8 cellular contexts compared by ENCODE assay signal in genomic region chr1:23772049-23772853, GRCh38. TPM values are rescaled to one million over a fixed set of nuclear protein-coding genes. Genes with fewer than 3 reads are reported as not detected.
DNase-seq lines count a peak whose midpoint lies in the region; ATAC-seq and TF ChIP-seq lines count a peak whose summit lies in the region.

No MANE protein-coding gene starts in this region.

- DNase-seq in Caco-2 = peak; percentile 81 to 82
- DNase-seq in NCI-H460 (ENCODE audit: extremely low read depth, low read depth) = peak; percentile 78
- DNase-seq in activated CD4-positive, alpha-beta T cell treated with anti-CD3 and anti-CD28 coated beads for 24 hours (ENCODE audit: low read depth in 2 of 2) = peak; percentile 82 to 86
- peak; percentile 74 for DNase-seq in cerebellum (ENCODE audit: low spot score)
- peak; percentile 64 to 80 (median 69) for DNase-seq in stimulated activated CD4-positive, alpha-beta T cell treated with anti-CD3 and anti-CD28 coated beads, TNF-alpha, amount 100 ng/mL, for 1 hour (ENCODE audit: low read depth in 3 of 3, low spot score in 1 of 3)

- TF ChIP-seq CTCF in Caco-2 (IDR thresholded peaks at IDR 0.05; ENCODE audit: insufficient read depth in 1 of 2, low read depth in 1 of 2, low read length in 1 of 2, severe bottlenecking in 1 of 2, unreplicated experiment in 1 of 2) (peak; percentile 76 to 87), liver (IDR thresholded peaks at IDR 0.05; ENCODE audit: low read depth, low read length, missing input control) (peak; percentile 92)

- intact Hi-C loops in Caco-2 (cut with micrococcal nuclease; ENCODE audit: unreplicated experiment) = loop anchor here (1.0 kb wide), 1 partner anchor 144 kb away; no protein-coding TSS in a partner anchor

- H3K27me3 Mint-ChIP-seq in Caco-2 (ENCODE audit: insufficient read depth, unreplicated experiment) = no peaks in the 10 kb centered on the region

- H3K4me1 Mint-ChIP-seq in Caco-2 (ENCODE audit: low read depth, unreplicated experiment) = no peaks in the 10 kb centered on the region

- H3K9ac ChIP-seq in liver (ENCODE audit: low read depth in 1 of 2, low read length in 2 of 2) = peak overlapping the region in 1 of 2 donors; percentile 34

- H3K9me3 ChIP-seq in Caco-2 (no peaks in the 10 kb centered on the region), liver (ENCODE audit: control insufficient read depth in 4 of 4, low read length in 3 of 4) (no peaks in the 10 kb centered on the region)

- no TSS peak for BruUV-seq in Caco-2 (replicated peaks; lab: Mats Ljungman, UMichigan)

- H3K36me3 Mint-ChIP-seq in Caco-2 (ENCODE audit: insufficient read depth, unreplicated experiment) = peaks cover 4% of the 10 kb centered on the region

- CTCF ChIA-PET in Caco-2 (lab: Charles Lee) = interaction anchor here (0.6 to 1.4 kb wide), 13 partner anchors 10 to 275 kb away, joined by 3 to 32 read pairs (median 3); partner anchors contain the start of genes GALE and LYPLA2

- POLR2A ChIA-PET in Caco-2 (lab: Charles Lee) = interaction anchor here (0.5 kb wide), 1 partner anchor 30 kb away, joined by 3 read pairs; no protein-coding TSS in a partner anchor

- H3K36me3 ChIP-seq in Caco-2 (ENCODE audit: control insufficient read depth, insufficient read depth, low read length) = no peaks in the 10 kb centered on the region; the same call in 1 of the 2 replicates
- H3K36me3 ChIP-seq in liver (ENCODE audit: control insufficient read depth in 4 of 4, insufficient read depth in 3 of 4, low read depth in 1 of 4, low read length in 3 of 4) = peaks cover 0 to 2% (median under 1%) of the 10 kb centered on the region in 4 donors

- 21% methylated on average over 14 of the region's 14 CpGs for WGBS in liver

- ATAC-seq in HG03103 (IDR thresholded peaks at IDR 0.05; ENCODE audit: low read depth, unreplicated experiment) (peak; percentile 52), GM18858 (IDR thresholded peaks at IDR 0.05; ENCODE audit: unreplicated experiment) (no peak)

- H3K27me3 ChIP-seq in Caco-2 (replicated peaks; ENCODE audit: control insufficient read depth, insufficient read depth, low read length) (no peaks in the 10 kb centered on the region), liver (ENCODE audit: control insufficient read depth in 4 of 4, insufficient read depth in 4 of 4, low read length in 3 of 4) (no peaks in the 10 kb centered on the region)

- H3K27ac ChIP-seq in liver (ENCODE audit: low read depth in 1 of 2, low read length in 2 of 2) = no peak overlapping the region

- H3K4me1 ChIP-seq in Caco-2 = no peaks in the 10 kb centered on the region
- peaks cover under 1 to 37% (median 29%) of the 10 kb centered on the region in 4 donors for H3K4me1 ChIP-seq in liver (ENCODE audit: control insufficient read depth in 4 of 4, insufficient read depth in 4 of 4, low read length in 3 of 4)

- no peak overlapping the region for H3K27ac Mint-ChIP-seq in Caco-2 (ENCODE audit: unreplicated experiment)

- TF ChIP-seq RAD21 in liver (IDR thresholded peaks at IDR 0.05) = peak; percentile 90 to 95

- H3K4me3 ChIP-seq in Caco-2 (ENCODE audit: low read depth, low read length) = no peak overlapping the region
- H3K4me3 ChIP-seq in liver (ENCODE audit: low read depth in 1 of 3, low read length in 3 of 3) = no peak overlapping the region

- H3K4me3 Mint-ChIP-seq in Caco-2 (ENCODE audit: unreplicated experiment) = no peak overlapping the region

- no peaks in the 10 kb centered on the region for H3K9me3 Mint-ChIP-seq in Caco-2 (ENCODE audit: unreplicated experiment)

TF ChIP-seq in liver, 16 proteins besides CTCF, POLR2A, EP300 and RAD21:
- TF ChIP-seq ZBTB33 (IDR thresholded peaks at IDR 0.05) (no peak), GABPA (IDR thresholded peaks at IDR 0.05 in 1 of 2, conservative IDR thresholded peaks at IDR 0.05 in 1 of 2) (no peak), FOXA2 (IDR thresholded peaks at IDR 0.05) (no peak), HNF4A (conservative IDR thresholded peaks at IDR 0.05) (no peak), EGR1 (IDR thresholded peaks at IDR 0.05; ENCODE audit: low read depth in 2 of 2) (no peak), RXRA (IDR thresholded peaks at IDR 0.05) (no peak), FOXA1 (IDR thresholded peaks at IDR 0.05) (no peak), YY1 (IDR thresholded peaks at IDR 0.05) (no peak), JUND (IDR thresholded peaks at IDR 0.05) (no peak), HNF4G (IDR thresholded peaks at IDR 0.05) (no peak), NR2F2 (IDR thresholded peaks at IDR 0.05) (no peak), TAF1 (conservative IDR thresholded peaks at IDR 0.05) (no peak)
- TF ChIP-seq, protein P1, sequence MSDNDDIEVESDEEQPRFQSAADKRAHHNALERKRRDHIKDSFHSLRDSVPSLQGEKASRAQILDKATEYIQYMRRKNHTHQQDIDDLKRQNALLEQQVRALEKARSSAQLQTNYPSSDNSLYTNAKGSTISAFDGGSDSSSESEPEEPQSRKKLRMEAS (IDR thresholded peaks at IDR 0.05) = no peak
- TF ChIP-seq, protein P2, sequence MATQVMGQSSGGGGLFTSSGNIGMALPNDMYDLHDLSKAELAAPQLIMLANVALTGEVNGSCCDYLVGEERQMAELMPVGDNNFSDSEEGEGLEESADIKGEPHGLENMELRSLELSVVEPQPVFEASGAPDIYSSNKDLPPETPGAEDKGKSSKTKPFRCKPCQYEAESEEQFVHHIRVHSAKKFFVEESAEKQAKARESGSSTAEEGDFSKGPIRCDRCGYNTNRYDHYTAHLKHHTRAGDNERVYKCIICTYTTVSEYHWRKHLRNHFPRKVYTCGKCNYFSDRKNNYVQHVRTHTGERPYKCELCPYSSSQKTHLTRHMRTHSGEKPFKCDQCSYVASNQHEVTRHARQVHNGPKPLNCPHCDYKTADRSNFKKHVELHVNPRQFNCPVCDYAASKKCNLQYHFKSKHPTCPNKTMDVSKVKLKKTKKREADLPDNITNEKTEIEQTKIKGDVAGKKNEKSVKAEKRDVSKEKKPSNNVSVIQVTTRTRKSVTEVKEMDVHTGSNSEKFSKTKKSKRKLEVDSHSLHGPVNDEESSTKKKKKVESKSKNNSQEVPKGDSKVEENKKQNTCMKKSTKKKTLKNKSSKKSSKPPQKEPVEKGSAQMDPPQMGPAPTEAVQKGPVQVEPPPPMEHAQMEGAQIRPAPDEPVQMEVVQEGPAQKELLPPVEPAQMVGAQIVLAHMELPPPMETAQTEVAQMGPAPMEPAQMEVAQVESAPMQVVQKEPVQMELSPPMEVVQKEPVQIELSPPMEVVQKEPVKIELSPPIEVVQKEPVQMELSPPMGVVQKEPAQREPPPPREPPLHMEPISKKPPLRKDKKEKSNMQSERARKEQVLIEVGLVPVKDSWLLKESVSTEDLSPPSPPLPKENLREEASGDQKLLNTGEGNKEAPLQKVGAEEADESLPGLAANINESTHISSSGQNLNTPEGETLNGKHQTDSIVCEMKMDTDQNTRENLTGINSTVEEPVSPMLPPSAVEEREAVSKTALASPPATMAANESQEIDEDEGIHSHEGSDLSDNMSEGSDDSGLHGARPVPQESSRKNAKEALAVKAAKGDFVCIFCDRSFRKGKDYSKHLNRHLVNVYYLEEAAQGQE (IDR thresholded peaks at IDR 0.05) = no peak
- TF ChIP-seq, protein P3, sequence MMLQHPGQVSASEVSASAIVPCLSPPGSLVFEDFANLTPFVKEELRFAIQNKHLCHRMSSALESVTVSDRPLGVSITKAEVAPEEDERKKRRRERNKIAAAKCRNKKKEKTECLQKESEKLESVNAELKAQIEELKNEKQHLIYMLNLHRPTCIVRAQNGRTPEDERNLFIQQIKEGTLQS (IDR thresholded peaks at IDR 0.05) = no peak

RNA-seq across cellular contexts. Expression of gene PITHD1, which starts 6.0 kb away (rescaled TPM):
- total RNA-seq in Caco-2 (2022) (44.7 and 47.8 TPM in 2 replicates), cerebellum (46.5 TPM), liver (10 to 100 TPM; 28.4 to 86.4 TPM)
- 40.1 TPM in 2 replicates for total RNA-seq in NCI-H460 (2014; rRNA removed; shearing (Covaris generic))
- 82.1 and 92.2 TPM in 2 replicates for polyA plus RNA-seq in NCI-H460 (2014; cell fraction: nucleus; rRNA removed)
- polyA plus RNA-seq in liver = 10 to 100 TPM; 17.1 to 21.1 TPM

RNA-seq across cellular contexts. Expression of gene LYPLA2, which starts 18.7 kb away (rescaled TPM):
- total RNA-seq in Caco-2 (2022) (52.5 and 63.1 TPM in 2 replicates), cerebellum (21.1 TPM), liver (10 to 100 TPM; 26.3 to 33.9 TPM)
- total RNA-seq in NCI-H460 (2014; rRNA removed; shearing (Covaris generic)) = 50.8 and 54.3 TPM in 2 replicates
- polyA plus RNA-seq in NCI-H460 (2014; cell fraction: nucleus; rRNA removed) = 54.9 and 75.9 TPM in 2 replicates
- 10 to 100 TPM; 52.6 to 71.1 TPM for polyA plus RNA-seq in liver

RNA-seq across cellular contexts. Expression of gene GALE, which starts 28.3 kb away (rescaled TPM):
- total RNA-seq in Caco-2 (2022) (51.6 and 57.1 TPM in 2 replicates), cerebellum (11.9 TPM), liver (10 to 100 TPM; 22.9 to 43.4 TPM)
- 36.2 and 37.2 TPM in 2 replicates for total RNA-seq in NCI-H460 (2014; rRNA removed; shearing (Covaris generic))
- 80.6 and 91.6 TPM in 2 replicates for polyA plus RNA-seq in NCI-H460 (2014; cell fraction: nucleus; rRNA removed)
- polyA plus RNA-seq in liver = 10 to 100 TPM; 37.0 to 40.4 TPM

RNA-seq across cellular contexts. Expression of gene ELOA, which starts 29.0 kb away (rescaled TPM):
- total RNA-seq in Caco-2 (2022) (29.4 and 31.3 TPM in 2 replicates), cerebellum (18.5 TPM), liver (10 to 100 TPM; 11.1 to 34.9 TPM)
- 29.5 and 31.1 TPM in 2 replicates for total RNA-seq in NCI-H460 (2014; rRNA removed; shearing (Covaris generic))
- polyA plus RNA-seq in NCI-H460 (2014; cell fraction: nucleus; rRNA removed) = 15.2 and 19.8 TPM in 2 replicates
- polyA plus RNA-seq in liver = 10 to 100 TPM; 20.9 to 27.8 TPM

RNA-seq across cellular contexts. Expression of gene HMGCL, which starts 53.0 kb away (rescaled TPM):
- total RNA-seq in Caco-2 (2022) (18.3 and 19.4 TPM in 2 replicates), cerebellum (9.8 TPM), liver (100 to 1,000 TPM in 1 of 2 donors, 10 to 100 TPM in 1; 68.2 to 111 TPM)
- total RNA-seq in NCI-H460 (2014; rRNA removed; shearing (Covaris generic)) = 29.1 and 30.0 TPM in 2 replicates
- polyA plus RNA-seq in NCI-H460 (2014; cell fraction: nucleus; rRNA removed) = 8.3 and 20.7 TPM in 2 replicates
- polyA plus RNA-seq in liver = 100 to 1,000 TPM; 187 to 198 TPM
